Comparison of ENCODE assay signal across 1 cellular context in genomic region chr5:56251918-56252553, GRCh38.
A peak's percentile ranks its signal among the peaks of the same experiment; 100 is the strongest.
TF ChIP-seq lines count a peak whose summit lies in the region.

No MANE protein-coding gene starts in this region.

TF ChIP-seq in K562, 482 proteins besides CTCF, POLR2A, EP300 and RAD21 (continued from another document and continues in another):
- TF ChIP-seq STAT6 (CRISPR knock-in tag; IDR thresholded peaks at IDR 0.05) (no peak), ZNF146 (CRISPR knock-in tag; IDR thresholded peaks at IDR 0.05; ENCODE audit: unreplicated experiment) (no peak), TAL1 (IDR thresholded peaks at IDR 0.05) (peak; percentile 91), PTBP1 (IDR thresholded peaks at IDR 0.05; ENCODE audit: low read depth, low read length) (no peak), MAFK (IDR thresholded peaks at IDR 0.05; ENCODE audit: low read length) (peak; percentile 71), ZNF12 (CRISPR knock-in tag; IDR thresholded peaks at IDR 0.05) (no peak), STAG1 (CRISPR knock-in tag; IDR thresholded peaks at IDR 0.05; ENCODE audit: borderline replicate concordance) (no peak), POU5F1 (IDR thresholded peaks at IDR 0.05; ENCODE audit: borderline replicate concordance, low read depth, low read length, partially characterized antibody) (no peak), ZSCAN29 (IDR thresholded peaks at IDR 0.05) (no peak), PKNOX1 (IDR thresholded peaks at IDR 0.05) (peak; percentile 98), EWSR1 (IDR thresholded peaks at IDR 0.05; ENCODE audit: borderline replicate concordance, low read depth, partially characterized antibody) (no peak), USF1 (CRISPR knock-in tag; IDR thresholded peaks at IDR 0.05) (no peak), RBM25 (IDR thresholded peaks at IDR 0.05; ENCODE audit: low read depth, low read length, severe bottlenecking) (no peak), BMI1 (IDR thresholded peaks at IDR 0.05; ENCODE audit: low read length) (no peak), IFI16 (CRISPR knock-in tag; IDR thresholded peaks at IDR 0.05) (no peak), REST (CRISPR knock-in tag; IDR thresholded peaks at IDR 0.05; ENCODE audit: low read depth) (no peak), POLR2B (IDR thresholded peaks at IDR 0.05; ENCODE audit: low read depth, partially characterized antibody) (no peak), ZNF140 (CRISPR knock-in tag; IDR thresholded peaks at IDR 0.05) (no peak), SIN3A (IDR thresholded peaks at IDR 0.05; ENCODE audit: borderline replicate concordance in 2 of 2, control insufficient read depth in 1 of 2, low read depth in 2 of 2, low read length in 2 of 2) (no peak), NCOA6 (IDR thresholded peaks at IDR 0.05) (no peak), LARP7 (IDR thresholded peaks at IDR 0.05) (no peak), ZNF512 (tag; IDR thresholded peaks at IDR 0.05) (no peak), ZBTB34 (CRISPR knock-in tag; IDR thresholded peaks at IDR 0.05) (no peak), FIP1L1 (IDR thresholded peaks at IDR 0.05; ENCODE audit: low read depth, low read length, poor library complexity, severe bottlenecking) (no peak), ETV1 (tag; conservative IDR thresholded peaks at IDR 0.05; ENCODE audit: low read depth) (peak; percentile 93), NFIC (IDR thresholded peaks at IDR 0.05) (peak; percentile 49; the same call in 1 of the 2 replicates), MEF2D (tag; conservative IDR thresholded peaks at IDR 0.05; ENCODE audit: low read depth) (no peak), TEAD2 (tag; IDR thresholded peaks at IDR 0.05) (no peak), SNIP1 (IDR thresholded peaks at IDR 0.05; ENCODE audit: low read depth) (no peak), BHLHE40 (IDR thresholded peaks at IDR 0.05; ENCODE audit: low read length) (peak; percentile 59; the same call in 1 of the 2 replicates), SMAD3 (CRISPR knock-in tag; conservative IDR thresholded peaks at IDR 0.05) (0 out of 2 replicates have a peak, but pooled peaks have one; percentile 20), RBFOX2 (IDR thresholded peaks at IDR 0.05; ENCODE audit: low read depth, low read length) (no peak), BRF2 (IDR thresholded peaks at IDR 0.05; ENCODE audit: borderline replicate concordance, insufficient read depth, insufficient read length) (no peak), NR3C1 (CRISPR knock-in tag; IDR thresholded peaks at IDR 0.05) (no peak), RBM15 (IDR thresholded peaks at IDR 0.05; ENCODE audit: insufficient read depth, low read length) (no peak), SUPT5H (IDR thresholded peaks at IDR 0.05) (no peak), ZNF174 (CRISPR knock-in tag; IDR thresholded peaks at IDR 0.05) (no peak), ZNF79 (CRISPR knock-in tag; IDR thresholded peaks at IDR 0.05; ENCODE audit: low read depth) (no peak), MNT (conservative IDR thresholded peaks at IDR 0.05) (peak; percentile 70 to 79), ZNF551 (CRISPR knock-in tag; IDR thresholded peaks at IDR 0.05) (no peak), HOMEZ (CRISPR knock-in tag; IDR thresholded peaks at IDR 0.05) (no peak), KDM2B (CRISPR knock-in tag; IDR thresholded peaks at IDR 0.05) (no peak), ZC3H11A (IDR thresholded peaks at IDR 0.05; ENCODE audit: low read depth, low read length) (no peak), ZNF780A (CRISPR knock-in tag; IDR thresholded peaks at IDR 0.05) (no peak), GATAD2A (IDR thresholded peaks at IDR 0.05) (no peak), POLR2AphosphoS2 (IDR thresholded peaks at IDR 0.05; ENCODE audit: low read length) (no peak), ZFP1 (CRISPR knock-in tag; IDR thresholded peaks at IDR 0.05) (no peak), CEBPG (CRISPR knock-in tag; IDR thresholded peaks at IDR 0.05) (peak; percentile 52; the same call in 1 of the 2 replicates), CEBPG (tag; conservative IDR thresholded peaks at IDR 0.05 in 1 of 2, IDR thresholded peaks at IDR 0.05 in 1 of 2) (peak; percentile 93 to 97), RFX1 (IDR thresholded peaks at IDR 0.05) (no peak), KLF6 (CRISPR knock-in tag; IDR thresholded peaks at IDR 0.05; ENCODE audit: borderline replicate concordance) (no peak), PPARD (CRISPR knock-in tag; IDR thresholded peaks at IDR 0.05) (no peak), ETV6 (IDR thresholded peaks at IDR 0.05; ENCODE audit: borderline replicate concordance in 1 of 2, low read depth in 2 of 2, low read length in 1 of 2) (no peak), ETV6 (CRISPR knock-in tag; IDR thresholded peaks at IDR 0.05; ENCODE audit: borderline replicate concordance) (no peak)
